In the genomic region with DNA sequence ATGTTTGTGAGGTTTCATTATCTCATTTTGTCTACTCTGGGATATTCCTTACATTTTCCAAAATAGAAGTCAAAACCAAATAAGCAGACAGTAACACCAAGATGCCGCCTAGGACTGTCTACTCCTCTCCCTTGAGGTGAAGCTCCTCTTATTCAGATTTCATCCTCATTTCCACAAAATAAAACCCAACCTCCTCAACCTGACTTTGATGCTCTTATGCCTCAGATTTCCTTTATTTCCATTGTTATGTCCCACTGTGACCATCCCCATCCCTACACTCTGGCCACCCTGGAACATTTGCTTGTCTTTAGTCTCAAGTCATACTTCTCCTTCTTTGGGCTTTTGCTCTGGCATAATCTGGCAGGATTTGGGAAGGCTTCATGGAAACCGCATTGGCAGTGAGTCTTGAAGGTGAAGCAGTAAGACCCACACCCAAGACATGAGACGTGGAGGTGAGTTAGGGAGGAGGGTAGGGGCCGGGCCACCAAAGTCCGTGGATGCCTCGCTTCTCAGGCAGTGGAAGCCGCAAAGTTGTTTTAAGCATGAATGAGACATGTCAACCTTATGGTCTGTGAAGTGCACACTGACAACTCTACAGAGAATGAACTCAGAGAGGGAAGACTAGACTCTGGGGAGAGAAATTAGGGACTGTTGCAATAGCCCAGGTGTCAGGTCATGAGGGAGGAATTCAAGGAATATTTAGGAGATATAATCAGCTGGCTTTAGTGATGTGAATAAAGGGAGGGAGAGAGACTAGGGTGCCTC, we compare ENCODE assay signal across 22 cellular contexts.
"Had no signal": no experiment of that assay in that cellular context is flagged by ENCODE, and none has a peak within 500 bp of the region (broad histone marks: within the 10 kb centered on the region; RNA-seq: fewer than 3 reads in every experiment).

No MANE protein-coding gene starts in this region.

- DNase-seq: dermis blood vessel endothelial cell; dorsolateral prefrontal cortex; effector CD4-positive, alpha-beta T cell; effector memory CD4-positive, alpha-beta T cell; erythroblast; esophagus squamous epithelium; foreskin fibroblast; foreskin melanocyte; gastrocnemius medialis; glutamatergic neuron; head of caudate nucleus; heart right ventricle; hippocampal formation; left colon; left ventricle myocardium superior; lower lobe of right lung; mesenchymal stem cell had no signal

- H3K4me3 Mint-ChIP-seq: mesothelial cell of epicardium had no signal

- H3K9me3 ChIP-seq: esophagus squamous epithelium, gastrocnemius medialis, heart right ventricle, left lung, lower lobe of right lung had no signal

- ATAC-seq: esophagus mucosa, gastrocnemius medialis, heart right ventricle, left colon, left lung, left ventricle myocardium superior, lower lobe of right lung had no signal

- H3K27me3 ChIP-seq: dorsolateral prefrontal cortex, esophagus squamous epithelium, gastrocnemius medialis, heart right ventricle, left lung had no signal

- H3K4me1 ChIP-seq: esophagus squamous epithelium, gastrocnemius medialis, heart right ventricle, left lung, lower lobe of right lung had no signal

- H3K36me3 ChIP-seq: esophagus squamous epithelium, gastrocnemius medialis, heart right ventricle, left lung, lower lobe of right lung had no signal

- H3K27ac ChIP-seq: coronary artery, dorsolateral prefrontal cortex, epithelial cell of prostate, esophagus squamous epithelium, gastrocnemius medialis, heart right ventricle, left lung, lower lobe of right lung had no signal

- H3K4me3 ChIP-seq: coronary artery, dorsolateral prefrontal cortex, esophagus squamous epithelium, gastrocnemius medialis, heart right ventricle, left lung, lower lobe of right lung had no signal
